8 cellular contexts compared by ENCODE assay signal in the genomic region with DNA sequence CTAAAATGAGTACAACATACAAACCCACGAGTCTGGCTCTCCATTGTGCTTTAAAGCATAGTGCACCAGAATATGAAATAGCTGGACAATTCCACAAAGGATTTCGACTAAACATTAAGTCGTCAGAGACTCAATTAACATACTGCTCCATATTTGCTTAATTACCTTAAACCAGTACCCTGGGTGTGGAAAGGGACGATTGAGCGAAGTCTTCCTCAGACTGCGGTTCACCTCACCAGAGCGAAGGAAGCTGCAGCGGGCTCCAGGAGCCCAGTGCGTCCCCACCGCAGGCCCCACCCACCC. TPM values are rescaled to one million over a fixed set of nuclear protein-coding genes. Genes with fewer than 3 reads are reported as not detected.
DNase-seq lines count a peak whose midpoint lies in the region; ATAC-seq, FAIRE-seq and TF ChIP-seq lines count a peak whose summit lies in the region.

No MANE protein-coding gene starts in this region.

- DNase-seq in GM19239 (ENCODE audit: insufficient read length, low spot score) (no peak), esophagus squamous epithelium (lab: John Stamatoyannopoulos, UW) (no peak), sciatic nerve (ENCODE audit: low spot score) (no peak), DMS53 treated with DMSO at 0.1 percent for 48 hours (lab: John Stamatoyannopoulos, UW; ENCODE audit: unreplicated experiment) (no peak), AG20443 (ENCODE audit: low spot score) (no peak)
- no peak for DNase-seq in activated naive CD4-positive, alpha-beta T cell treated with anti-CD3 and anti-CD28 coated beads, Interleukin-2, amount 50 U/mL, for 16 hours

- no peaks in the 10 kb centered on the region for H3K36me3 ChIP-seq in esophagus squamous epithelium

- 0% methylated on average over 8 to 9 of the region's 10 CpGs for WGBS in esophagus squamous epithelium, 2 donors

- H3K9me3 ChIP-seq in esophagus squamous epithelium, result no peaks in the 10 kb centered on the region

- ATAC-seq in sciatic nerve, result peak; percentile 26

- TF ChIP-seq CTCF in 22Rv1 (IDR thresholded peaks at IDR 0.05) (no peak), esophagus squamous epithelium (IDR thresholded peaks at IDR 0.05) (no peak)

- peak overlapping the region; percentile 51 to 85 (median 75) for H3K4me3 ChIP-seq in esophagus squamous epithelium

- H3K4me1 ChIP-seq in esophagus squamous epithelium, result peaks cover 0 to 28% (median 3%) of the 10 kb centered on the region in 3 donors

- peaks cover 0 to 15% (median 0%) of the 10 kb centered on the region in 4 donors for H3K27me3 ChIP-seq in esophagus squamous epithelium

- TF ChIP-seq POLR2A in esophagus squamous epithelium (IDR thresholded peaks at IDR 0.05), result no peak

- peak overlapping the region; percentile 69; the same call in 1 of the 2 replicates for H3K27ac ChIP-seq in 22Rv1
- peak overlapping the region; percentile 83 to 95 (median 88) for H3K27ac ChIP-seq in esophagus squamous epithelium

- peak; percentile 76 for FAIRE-seq in GM19239 (lab: Jason Lieb, UNC)

- intact Hi-C loops in esophagus squamous epithelium (cut with DNase I) (no loop called here), sciatic nerve (cut with DNase I) (no loop called here)

TF ChIP-seq in PFSK-1, 5 proteins besides CTCF, POLR2A, EP300 and RAD21:
- TF ChIP-seq SIN3A (IDR thresholded peaks at IDR 0.05; ENCODE audit: borderline replicate concordance, insufficient read depth, low read length) (no peak), FOXP2 (optimal IDR thresholded peaks at IDR 0.05; ENCODE audit: borderline replicate concordance, extremely low read depth, extremely low read length, insufficient read depth) (no peak), POLR2AphosphoS5 (IDR thresholded peaks at IDR 0.05; ENCODE audit: low read depth, low read length) (no peak), REST (IDR thresholded peaks at IDR 0.05; ENCODE audit: insufficient read depth in 1 of 2, low read depth in 2 of 2, low read length in 2 of 2) (no peak), TAF1 (IDR thresholded peaks at IDR 0.05; ENCODE audit: borderline replicate concordance, insufficient read depth, low read length) (peak; percentile 47; the same call in 1 of the 2 replicates)

RNA-seq across cellular contexts. Expression of gene TRPC1, which starts 0.2 kb away (rescaled TPM):
- 0.23 TPM for polyA plus RNA-seq in PFSK-1 (2012; ENCODE audit: insufficient read length, low read depth)
- total RNA-seq in esophagus squamous epithelium, result 10 to 100 TPM in 1 of 4 donors, 1 to 10 TPM in 1, under 1 TPM in 2; 0.91 to 11.8 (median 1.0) TPM
- total RNA-seq in sciatic nerve, result 30.4 TPM
